ENCODE assay signal across 27 cellular contexts in genomic region chr12:101338087-101338486, GRCh38.
"Had no signal": no experiment of that assay in that cellular context is flagged by ENCODE, and none has a peak within 500 bp of the region (broad histone marks: within the 10 kb centered on the region; RNA-seq: fewer than 3 reads in every experiment).

No MANE protein-coding gene starts in this region.

- H3K4me1 ChIP-seq: stomach, suprapubic skin, testis, thyroid gland, tibial artery, tibial nerve, transverse colon, upper lobe of left lung, upper lobe of right lung, uterus, vagina had no signal

- H3K9me3 ChIP-seq: stomach, suprapubic skin, testis, thoracic aorta, thyroid gland, tibial artery, tibial nerve, transverse colon, upper lobe of left lung, upper lobe of right lung, uterus, vagina had no signal

- H3K27ac ChIP-seq: stomach, suprapubic skin, testis, thoracic aorta, thyroid gland, tibial artery, tibial nerve, transverse colon, upper lobe of left lung, upper lobe of right lung, uterus, vagina had no signal

- H3K36me3 ChIP-seq: uterus had no signal

- ATAC-seq: stimulated activated effector memory CD8-positive, alpha-beta T cell treated with anti-CD3 and anti-CD28 coated beads, Interleukin-12 subunit alpha, Interleukin-12 subunit beta, amount 100 ng/mL, for 72 hours; stimulated activated memory B cell treated with anti-CD40 and anti-IgM and Interleukin-4, amounts not matched to agents 10 μg/mL and 1 μg/mL and 100 μg/mL, for 72 hours; stimulated activated naive B cell treated with anti-CD40 and anti-IgM and Interleukin-4, amounts not matched to agents 10 μg/mL and 1 μg/mL and 100 μg/mL, for 72 hours; stimulated activated naive CD8-positive, alpha-beta T cell treated with anti-CD3 and anti-CD28 coated beads, Interleukin-15, amount 100 ng/mL, for 72 hours; stimulated activated naive CD8-positive, alpha-beta T cell treated with anti-CD3 and anti-CD28 coated beads, Interleukin-15, Interleukin-2, amounts not matched to agents 100 U/mL and 50 U/mL, for 24 hours; upper lobe of right lung had no signal

- H3K4me3 ChIP-seq: stomach, suprapubic skin, testis, thoracic aorta, thyroid gland, tibial artery, tibial nerve, transverse colon, upper lobe of left lung, upper lobe of right lung, uterus, vagina had no signal

- H3K27me3 ChIP-seq: stomach, suprapubic skin, testis, thyroid gland, tibial artery, tibial nerve, transverse colon, upper lobe of left lung, upper lobe of right lung, uterus, vagina had no signal

- DNase-seq: stimulated activated CD4-positive, alpha-beta T cell treated with anti-CD3 and anti-CD28 coated beads, Interleukin-2, amount 100 ng/mL, for 48 hours; stimulated activated CD4-positive, alpha-beta T cell treated with anti-CD3 and anti-CD28 coated beads, Interleukin-4, amount 100 ng/mL, for 1 hour; stimulated activated CD4-positive, alpha-beta T cell treated with anti-CD3 and anti-CD28 coated beads, Interleukin-4, amount 100 ng/mL, for 24 hours; stimulated activated CD4-positive, alpha-beta T cell treated with anti-CD3 and anti-CD28 coated beads, Interleukin-4, amount 100 ng/mL, for 4 hours; stimulated activated CD8-positive, alpha-beta memory T cell treated with anti-CD3 and anti-CD28 coated beads, Interleukin-4, amount 100 ng/mL, for 48 hours; stimulated activated naive B cell treated with anti-CD40 and anti-IgM and Interleukin-4, amounts not matched to agents 10 μg/mL and 1 μg/mL and 100 μg/mL, for 72 hours; stimulated activated naive CD4-positive, alpha-beta T cell; stimulated activated naive CD4-positive, alpha-beta T cell treated with Interleukin-2 at 50 U/mL for 16 hours; stimulated activated naive CD8-positive, alpha-beta T cell treated with anti-CD3 and anti-CD28 coated beads, Interleukin-15, amount 100 ng/mL, for 72 hours; stimulated activated naive CD8-positive, alpha-beta T cell treated with anti-CD3 and anti-CD28 coated beads, Interleukin-15, Interleukin-2, amounts not matched to agents 100 U/mL and 50 U/mL, for 24 hours; stomach; substantia nigra; testis; thyroid gland; tibial artery; transverse colon; trophoblast cell; upper lobe of left lung; upper lobe of right lung; uterus had no signal

- FAIRE-seq: urothelium cell line had no signal
